ENCODE assay signal across 15 cellular contexts in genomic region chr20:17602493-17602892, GRCh38. TPM values are rescaled to one million over a fixed set of nuclear protein-coding genes. Genes with fewer than 3 reads are reported as not detected.
A peak's percentile ranks its signal among the peaks of the same experiment; 100 is the strongest.
DNase-seq lines count a peak whose midpoint lies in the region; ATAC-seq and TF ChIP-seq lines count a peak whose summit lies in the region.
"Had no signal": no experiment of that assay in that cellular context is flagged by ENCODE, and none has a peak within 500 bp of the region (broad histone marks: within the 10 kb centered on the region; RNA-seq: fewer than 3 reads in every experiment).

No MANE protein-coding gene starts in this region.

- peaks cover 34% of the 10 kb centered on the region for H3K4me1 Mint-ChIP-seq in WTC11
- H3K4me1 Mint-ChIP-seq: CD14-positive monocyte had no signal

- H3K9me2 ChIP-seq in hepatocyte (replicated peaks; ENCODE audit: insufficient read depth), result no peaks in the 10 kb centered on the region

- CTCF ChIA-PET in WTC11 (lab: Charles Lee), result interaction anchor here (0.6 to 2.5 kb wide), 12 partner anchors 8 to 337 kb away, joined by 3 to 12 read pairs (median 5); partner anchors contain the start of gene DSTN

- no peak overlapping the region for H3K18ac ChIP-seq in trophoblast cell (ENCODE audit: low read length)

- H3K4me1 ChIP-seq in hepatocyte (ENCODE audit: insufficient read depth), result peaks cover 29% of the 10 kb centered on the region
- H3K4me1 ChIP-seq in trophoblast cell (ENCODE audit: control insufficient read depth in 1 of 2, insufficient read depth in 2 of 2, low read length in 2 of 2), result no peaks in the 10 kb centered on the region

- peaks cover 39% of the 10 kb centered on the region for H4K20me1 ChIP-seq in hepatocyte (ENCODE audit: insufficient read depth, poor library complexity, severe bottlenecking)

- TF ChIP-seq CTCF in WTC11 (IDR thresholded peaks at IDR 0.05) (no peak), hepatocyte (IDR thresholded peaks at IDR 0.05; ENCODE audit: poor library complexity) (no peak)

- H3K36me3 ChIP-seq in hepatocyte (replicated peaks; ENCODE audit: insufficient read depth, low read depth) (no peaks in the 10 kb centered on the region), trophoblast cell (ENCODE audit: control insufficient read depth in 1 of 2, insufficient read depth in 2 of 2, low read length in 2 of 2) (peaks cover 15 to 27% of the 10 kb centered on the region in 2 experiments)

- no peak overlapping the region for H3K14ac ChIP-seq in trophoblast cell (ENCODE audit: low read length)

- H3K27ac Mint-ChIP-seq in WTC11, result no peak overlapping the region; the same call in 1 of the 2 replicates

- H2AFZ ChIP-seq in hepatocyte (no peak overlapping the region), trophoblast cell (ENCODE audit: insufficient read depth, low read length, poor library complexity) (no peak overlapping the region)

- H2BK120ac ChIP-seq in trophoblast cell (ENCODE audit: insufficient read depth, low read length, poor library complexity), result no peak overlapping the region

- H2BK12ac ChIP-seq in trophoblast cell (ENCODE audit: low read length), result no peak overlapping the region

- H3K27me3 ChIP-seq in hepatocyte (no peaks in the 10 kb centered on the region), trophoblast cell (ENCODE audit: insufficient read depth, low read length) (no peaks in the 10 kb centered on the region)

- H3K27me3 Mint-ChIP-seq in WTC11 (ENCODE audit: low read depth), result no peaks in the 10 kb centered on the region

- DNase-seq in WTC11 (ENCODE audit: low spot score) (no peak), hepatocyte (ENCODE audit: low spot score) (no peak), trophoblast cell (no peak), activated T-cell treated with anti-CD3 and anti-CD28 coated beads for 4 hours (no peak)
- no peak for DNase-seq in stimulated activated CD4-positive, alpha-beta T cell treated with anti-CD3 and anti-CD28 coated beads, Interleukin-2, amount 100 ng/mL, for 48 hours
- DNase-seq: ACHN, DMS79 treated with DMSO at 0.1 percent for 48 hours, H7, NCI-H1105, NCI-H2081, NCI-H2171 treated with DMSO at 0.1 percent for 48 hours, Right ventricle myocardium superior had no signal

- no peak overlapping the region for H4K8ac ChIP-seq in trophoblast cell (ENCODE audit: low read depth, low read length)

- H3K36me3 Mint-ChIP-seq in WTC11, result peaks cover 5% of the 10 kb centered on the region; the same call in 1 of the 2 replicates

- H4K91ac ChIP-seq in trophoblast cell (ENCODE audit: low read depth, low read length), result no peak overlapping the region

- 100% methylated on average over 4 of the region's 4 CpGs for WGBS in hepatocyte (ENCODE audit: low lambda C conversion rate, missing lambda C conversion rate)
- no CpG with 5 or more reads among the region's 4 CpGs for WGBS in trophoblast cell (ENCODE audit: extremely low coverage, insufficient coverage, insufficient read length)

- H3K4me3 ChIP-seq in hepatocyte, result no peak overlapping the region
- no peak overlapping the region for H3K4me3 ChIP-seq in trophoblast cell (ENCODE audit: low read depth, low read length)

- H3K4me2 ChIP-seq in hepatocyte, result no peak overlapping the region
- no peak overlapping the region for H3K4me2 ChIP-seq in trophoblast cell (ENCODE audit: low read length)

- H2BK5ac ChIP-seq in trophoblast cell (ENCODE audit: low read depth, low read length, poor library complexity), result no peak overlapping the region

- H3K9ac ChIP-seq in trophoblast cell (ENCODE audit: low read length), result no peak overlapping the region

- no peak overlapping the region for H3K4me3 Mint-ChIP-seq in WTC11
- H3K4me3 Mint-ChIP-seq: CD14-positive monocyte had no signal

- no peaks in the 10 kb centered on the region for H3K79me1 ChIP-seq in trophoblast cell (ENCODE audit: low read length)

- peak; percentile 60 for ATAC-seq in WTC11
- no peak for ATAC-seq in HG02623 (IDR thresholded peaks at IDR 0.05; ENCODE audit: unreplicated experiment)
- ATAC-seq in GM21367 (IDR thresholded peaks at IDR 0.05; ENCODE audit: unreplicated experiment), result no peak

- no peak overlapping the region for H4K12ac ChIP-seq in trophoblast cell (ENCODE audit: low read depth, low read length)

- H3K9me3 ChIP-seq in hepatocyte (ENCODE audit: low read depth) (no peaks in the 10 kb centered on the region), trophoblast cell (ENCODE audit: insufficient read depth, low read depth, low read length) (no peaks in the 10 kb centered on the region)

- H3K9me3 Mint-ChIP-seq in WTC11, result no peaks in the 10 kb centered on the region
- H3K9me3 Mint-ChIP-seq: CD14-positive monocyte had no signal

- peak overlapping the region; percentile 28 for H3K4ac ChIP-seq in trophoblast cell (ENCODE audit: low read depth, low read length)

- H3K27ac ChIP-seq in hepatocyte, result peak overlapping the region; percentile 23
- H3K27ac ChIP-seq in trophoblast cell (ENCODE audit: low read depth, low read length), result no peak overlapping the region

- H3K79me2 ChIP-seq in hepatocyte (peaks cover 76% of the 10 kb centered on the region), trophoblast cell (ENCODE audit: control insufficient read depth, insufficient read depth, low read length, poor library complexity) (peaks cover 9% of the 10 kb centered on the region)

- H2AK5ac ChIP-seq in trophoblast cell (ENCODE audit: low read length), result no peak overlapping the region

- POLR2A ChIA-PET in WTC11 (lab: Charles Lee), result interaction anchor here (1.0 to 1.4 kb wide), 2 partner anchors 31 to 33 kb away, joined by 4 read pairs; partner anchors contain the start of gene DSTN

- H3K23ac ChIP-seq in trophoblast cell (ENCODE audit: low read length), result no peak overlapping the region

TF ChIP-seq in WTC11, 78 proteins besides CTCF, POLR2A, EP300 and RAD21 (continues in another document):
- no peak for TF ChIP-seq ZNF425 (CRISPR knock-in tag; conservative IDR thresholded peaks at IDR 0.05)
- no peak for TF ChIP-seq HMGXB4 (CRISPR knock-in tag; IDR thresholded peaks at IDR 0.05)
- no peak for TF ChIP-seq ZNF671 (CRISPR knock-in tag; IDR thresholded peaks at IDR 0.05)
- TF ChIP-seq FOXP1 (CRISPR knock-in tag; IDR thresholded peaks at IDR 0.05; ENCODE audit: borderline replicate concordance), result no peak
- no peak for TF ChIP-seq AFF4 (CRISPR knock-in tag; IDR thresholded peaks at IDR 0.05; ENCODE audit: borderline replicate concordance)

RNA-seq across cellular contexts. Expression of gene DSTN, which starts 32.6 kb away (rescaled TPM):
- total RNA-seq in WTC11 (2021) (145 to 153 TPM (median 149 TPM) in 3 replicates), hepatocyte (315 and 342 TPM in 2 replicates)
- polyA plus RNA-seq in hepatocyte, result 352 and 369 TPM in 2 replicates
- polyA plus RNA-seq in trophoblast cell (2013), result 565 and 566 TPM in 2 replicates
